Comparison of ENCODE assay signal across 4 cellular contexts in the genomic region with DNA sequence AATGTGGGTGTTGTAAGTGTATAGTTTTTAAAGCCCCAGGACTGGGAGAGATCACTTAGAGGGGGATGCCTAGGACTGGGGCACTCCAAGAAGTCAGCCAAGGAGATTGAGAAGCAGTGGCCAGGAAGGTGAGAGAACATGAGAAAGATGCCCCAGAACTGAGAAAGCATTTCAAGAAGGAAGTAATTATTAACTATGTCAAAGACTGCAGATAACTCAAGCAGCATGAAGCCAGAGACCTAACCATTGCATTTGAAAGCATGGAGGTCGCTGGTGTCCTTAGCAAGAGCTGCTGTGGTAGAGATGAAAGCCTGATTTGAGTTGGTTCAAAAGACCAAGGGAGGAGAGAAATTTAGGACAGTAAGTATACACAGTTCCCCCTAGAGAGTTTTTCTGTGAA.
TF ChIP-seq lines count a peak whose summit lies in the region.

No MANE protein-coding gene starts in this region.

TF ChIP-seq in SK-N-SH, 30 proteins besides CTCF, POLR2A, EP300 and RAD21:
- TF ChIP-seq RCOR1 (IDR thresholded peaks at IDR 0.05; ENCODE audit: low read length) (no peak), SIN3A (IDR thresholded peaks at IDR 0.05; ENCODE audit: borderline replicate concordance, low read depth, low read length) (no peak), TAF1 (IDR thresholded peaks at IDR 0.05; ENCODE audit: borderline replicate concordance, low read depth, low read length) (no peak), SMC3 (IDR thresholded peaks at IDR 0.05; ENCODE audit: low read depth, low read length) (no peak), MEF2A (IDR thresholded peaks at IDR 0.05; ENCODE audit: borderline replicate concordance, low read depth) (no peak), YY1 (IDR thresholded peaks at IDR 0.05; ENCODE audit: low read depth) (no peak), CHD2 (IDR thresholded peaks at IDR 0.05; ENCODE audit: low read length, partially characterized antibody) (no peak)
- TF ChIP-seq, protein P1, sequence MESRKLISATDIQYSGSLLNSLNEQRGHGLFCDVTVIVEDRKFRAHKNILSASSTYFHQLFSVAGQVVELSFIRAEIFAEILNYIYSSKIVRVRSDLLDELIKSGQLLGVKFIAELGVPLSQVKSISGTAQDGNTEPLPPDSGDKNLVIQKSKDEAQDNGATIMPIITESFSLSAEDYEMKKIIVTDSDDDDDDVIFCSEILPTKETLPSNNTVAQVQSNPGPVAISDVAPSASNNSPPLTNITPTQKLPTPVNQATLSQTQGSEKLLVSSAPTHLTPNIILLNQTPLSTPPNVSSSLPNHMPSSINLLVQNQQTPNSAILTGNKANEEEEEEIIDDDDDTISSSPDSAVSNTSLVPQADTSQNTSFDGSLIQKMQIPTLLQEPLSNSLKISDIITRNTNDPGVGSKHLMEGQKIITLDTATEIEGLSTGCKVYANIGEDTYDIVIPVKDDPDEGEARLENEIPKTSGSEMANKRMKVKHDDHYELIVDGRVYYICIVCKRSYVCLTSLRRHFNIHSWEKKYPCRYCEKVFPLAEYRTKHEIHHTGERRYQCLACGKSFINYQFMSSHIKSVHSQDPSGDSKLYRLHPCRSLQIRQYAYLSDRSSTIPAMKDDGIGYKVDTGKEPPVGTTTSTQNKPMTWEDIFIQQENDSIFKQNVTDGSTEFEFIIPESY (IDR thresholded peaks at IDR 0.05; ENCODE audit: borderline replicate concordance, low read depth): no peak

TF ChIP-seq in SK-N-SH treated with all-trans-retinoic acid at 6 μM for 48 hours, 23 proteins besides CTCF, POLR2A, EP300 and RAD21:
- TF ChIP-seq CSRNP3 (CRISPR knock-in tag; IDR thresholded peaks at IDR 0.05) (no peak), ESRRG (CRISPR knock-in tag; IDR thresholded peaks at IDR 0.05) (no peak), ZFP30 (CRISPR knock-in tag; IDR thresholded peaks at IDR 0.05) (no peak), ARNTL (CRISPR knock-in tag; IDR thresholded peaks at IDR 0.05; ENCODE audit: borderline replicate concordance, low read depth) (no peak), BACH2 (CRISPR knock-in tag; IDR thresholded peaks at IDR 0.05; ENCODE audit: borderline replicate concordance) (no peak), ZNF8 (CRISPR knock-in tag; IDR thresholded peaks at IDR 0.05) (no peak), OSR1 (CRISPR knock-in tag; IDR thresholded peaks at IDR 0.05) (no peak), TOX (CRISPR knock-in tag; IDR thresholded peaks at IDR 0.05; ENCODE audit: borderline replicate concordance) (no peak)
- TF ChIP-seq, protein P2, sequence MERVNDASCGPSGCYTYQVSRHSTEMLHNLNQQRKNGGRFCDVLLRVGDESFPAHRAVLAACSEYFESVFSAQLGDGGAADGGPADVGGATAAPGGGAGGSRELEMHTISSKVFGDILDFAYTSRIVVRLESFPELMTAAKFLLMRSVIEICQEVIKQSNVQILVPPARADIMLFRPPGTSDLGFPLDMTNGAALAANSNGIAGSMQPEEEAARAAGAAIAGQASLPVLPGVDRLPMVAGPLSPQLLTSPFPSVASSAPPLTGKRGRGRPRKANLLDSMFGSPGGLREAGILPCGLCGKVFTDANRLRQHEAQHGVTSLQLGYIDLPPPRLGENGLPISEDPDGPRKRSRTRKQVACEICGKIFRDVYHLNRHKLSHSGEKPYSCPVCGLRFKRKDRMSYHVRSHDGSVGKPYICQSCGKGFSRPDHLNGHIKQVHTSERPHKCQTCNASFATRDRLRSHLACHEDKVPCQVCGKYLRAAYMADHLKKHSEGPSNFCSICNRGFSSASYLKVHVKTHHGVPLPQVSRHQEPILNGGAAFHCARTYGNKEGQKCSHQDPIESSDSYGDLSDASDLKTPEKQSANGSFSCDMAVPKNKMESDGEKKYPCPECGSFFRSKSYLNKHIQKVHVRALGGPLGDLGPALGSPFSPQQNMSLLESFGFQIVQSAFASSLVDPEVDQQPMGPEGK (CRISPR knock-in tag; IDR thresholded peaks at IDR 0.05; ENCODE audit: borderline replicate concordance): no peak

TF ChIP-seq in IMR-90, 13 proteins besides CTCF, POLR2A, EP300 and RAD21:
- TF ChIP-seq CHD1 (IDR thresholded peaks at IDR 0.05; ENCODE audit: low read depth, low read length): no peak

TF ChIP-seq in GM12878, 131 proteins besides CTCF, POLR2A, EP300 and RAD21:
- TF ChIP-seq, protein P3, sequence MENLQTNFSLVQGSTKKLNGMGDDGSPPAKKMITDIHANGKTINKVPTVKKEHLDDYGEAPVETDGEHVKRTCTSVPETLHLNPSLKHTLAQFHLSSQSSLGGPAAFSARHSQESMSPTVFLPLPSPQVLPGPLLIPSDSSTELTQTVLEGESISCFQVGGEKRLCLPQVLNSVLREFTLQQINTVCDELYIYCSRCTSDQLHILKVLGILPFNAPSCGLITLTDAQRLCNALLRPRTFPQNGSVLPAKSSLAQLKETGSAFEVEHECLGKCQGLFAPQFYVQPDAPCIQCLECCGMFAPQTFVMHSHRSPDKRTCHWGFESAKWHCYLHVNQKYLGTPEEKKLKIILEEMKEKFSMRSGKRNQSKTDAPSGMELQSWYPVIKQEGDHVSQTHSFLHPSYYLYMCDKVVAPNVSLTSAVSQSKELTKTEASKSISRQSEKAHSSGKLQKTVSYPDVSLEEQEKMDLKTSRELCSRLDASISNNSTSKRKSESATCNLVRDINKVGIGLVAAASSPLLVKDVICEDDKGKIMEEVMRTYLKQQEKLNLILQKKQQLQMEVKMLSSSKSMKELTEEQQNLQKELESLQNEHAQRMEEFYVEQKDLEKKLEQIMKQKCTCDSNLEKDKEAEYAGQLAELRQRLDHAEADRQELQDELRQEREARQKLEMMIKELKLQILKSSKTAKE (IDR thresholded peaks at IDR 0.05; ENCODE audit: low read depth, poor library complexity, severe bottlenecking): no peak
- TF ChIP-seq IKZF1 (conservative IDR thresholded peaks at IDR 0.05) (no peak), ZBTB11 (CRISPR knock-in tag; IDR thresholded peaks at IDR 0.05) (no peak), SP1 (IDR thresholded peaks at IDR 0.05; ENCODE audit: low read depth, low read length) (no peak), ELK1 (IDR thresholded peaks at IDR 0.05; ENCODE audit: low read depth, low read length) (no peak), FOS (IDR thresholded peaks at IDR 0.05; ENCODE audit: borderline replicate concordance, extremely low read depth, insufficient read length) (no peak), RUNX3 (IDR thresholded peaks at IDR 0.05; ENCODE audit: low read length) (no peak), RB1 (IDR thresholded peaks at IDR 0.05; ENCODE audit: borderline replicate concordance) (no peak), E2F8 (IDR thresholded peaks at IDR 0.05; ENCODE audit: low read depth, partially characterized antibody) (no peak), RFX5 (IDR thresholded peaks at IDR 0.05; ENCODE audit: low read depth, low read length) (no peak), MEF2A (IDR thresholded peaks at IDR 0.05; ENCODE audit: insufficient read depth, low read depth, low read length) (no peak)
